ENCODE assay signal across 8 cellular contexts in genomic region chr17:82273327-82274133, GRCh38. TPM values are rescaled to one million over a fixed set of nuclear protein-coding genes. Genes with fewer than 3 reads are reported as not detected.
A peak's percentile ranks its signal among the peaks of the same experiment; 100 is the strongest.
DNase-seq lines count a peak whose midpoint lies in the region; ATAC-seq, FAIRE-seq and TF ChIP-seq lines count a peak whose summit lies in the region.

Gene CSNK1D (minus strand): TSS chr17:82273700. CDS start chr17:82273381, 319 bp downstream.

- H3K4me1 ChIP-seq in OCI-LY3 (ENCODE audit: low read length) (peaks cover 12% of the 10 kb centered on the region), endothelial cell of umbilical vein (ENCODE audit: control insufficient read depth, extremely low read depth, insufficient read depth, low read length) (peaks cover 14% of the 10 kb centered on the region)

- TF ChIP-seq CTCF in OCI-LY3 (IDR thresholded peaks at IDR 0.05; ENCODE audit: low read depth, low read length) (no peak), endothelial cell of umbilical vein (IDR thresholded peaks at IDR 0.05; ENCODE audit: extremely low read depth in 1 of 2, insufficient read depth in 1 of 2, low read depth in 1 of 2, low read length in 2 of 2) (no peak)

- intact Hi-C loops in endothelial cell of umbilical vein (cut with micrococcal nuclease): loop anchor here (2.0 kb wide), 1 partner anchor 19 kb away; no protein-coding TSS in a partner anchor

- TF ChIP-seq POLR2A in endothelial cell of umbilical vein (IDR thresholded peaks at IDR 0.05; ENCODE audit: low read depth, low read length): peak; percentile 77

- DNase-seq in COLO829 (ENCODE audit: low spot score): peak; percentile 91
- peak; percentile 89 for DNase-seq in HuH-7.5 (ENCODE audit: low spot score)
- DNase-seq in activated CD8-positive, alpha-beta memory T cell treated with anti-CD3 and anti-CD28 coated beads, Interleukin-2, amount 50 U/mL, for 48 hours: peak; percentile 98
- DNase-seq in endothelial cell of umbilical vein (ENCODE audit: low read depth, low spot score): peak; percentile 92
- peak; percentile 85 for DNase-seq in midbrain (lab: John Stamatoyannopoulos, UW)
- DNase-seq in stimulated activated CD8-positive, alpha-beta memory T cell treated with anti-CD3 and anti-CD28 coated beads, Interleukin-15, amount 100 ng/mL, for 48 hours (ENCODE audit: low read depth in 2 of 2): peak; percentile 87 to 92

- dilution Hi-C loops in endothelial cell of umbilical vein (cut with MboI; ENCODE audit: extremely low pct_ligation_motif_present, low sequenced_read_pairs): no loop called here

- H3K27ac ChIP-seq in OCI-LY3 (ENCODE audit: low read length) (peak within 1 kb of the TSS; percentile 72), endothelial cell of umbilical vein (ENCODE audit: insufficient read depth, low read depth, low read length) (peak within 1 kb of the TSS; percentile 92)

- H3K36me3 ChIP-seq in OCI-LY3 (replicated peaks; ENCODE audit: low read depth, low read length) (peaks cover 28% of the 10 kb centered on the region), endothelial cell of umbilical vein (ENCODE audit: control insufficient read depth in 2 of 2, extremely low read depth in 1 of 2, insufficient read depth in 2 of 2, low read length in 2 of 2) (peaks cover 5 to 22% of the 10 kb centered on the region in 2 experiments)

- CTCF ChIA-PET in endothelial cell of umbilical vein (lab: Charles Lee): interaction anchor here (0.8 to 1.8 kb wide), 6 partner anchors 10 to 243 kb away, joined by 3 to 6 read pairs (median 4); no protein-coding TSS in a partner anchor

- no peaks in the 10 kb centered on the region for H3K9me1 ChIP-seq in endothelial cell of umbilical vein (replicated peaks; ENCODE audit: control insufficient read depth, extremely low read depth, insufficient read depth, low read length)

- H4K20me1 ChIP-seq in OCI-LY3 (ENCODE audit: insufficient read depth, low read length): peaks cover 41% of the 10 kb centered on the region
- no peaks in the 10 kb centered on the region for H4K20me1 ChIP-seq in endothelial cell of umbilical vein (replicated peaks; ENCODE audit: control insufficient read depth, extremely low read depth, insufficient read depth, low read length)

- H3K27me3 ChIP-seq in OCI-LY3 (ENCODE audit: low read depth, low read length): peaks cover 13% of the 10 kb centered on the region; the same call in 1 of the 2 replicates
- H3K27me3 ChIP-seq in endothelial cell of umbilical vein (ENCODE audit: control insufficient read depth in 2 of 2, insufficient read depth in 2 of 2, low read length in 2 of 2): no peaks in the 10 kb centered on the region

- peak within 1 kb of the TSS; percentile 98 for H3K4me3 ChIP-seq in OCI-LY3 (ENCODE audit: low read length)
- H3K4me3 ChIP-seq in endothelial cell of umbilical vein (replicated peaks in 1 of 3; ENCODE audit: insufficient read depth in 1 of 3, low read depth in 1 of 3, low read length in 3 of 3): peak within 1 kb of the TSS; percentile 63 to 91 (median 65)

- H3K79me2 ChIP-seq in OCI-LY3 (ENCODE audit: low read length) (peaks cover 48% of the 10 kb centered on the region), endothelial cell of umbilical vein (ENCODE audit: control insufficient read depth, insufficient read depth, low read length) (peaks cover 47% of the 10 kb centered on the region)

- H3K9me3 ChIP-seq in OCI-LY3 (ENCODE audit: insufficient read depth, low read length): no peaks in the 10 kb centered on the region
- no peaks in the 10 kb centered on the region for H3K9me3 ChIP-seq in endothelial cell of umbilical vein (replicated peaks; ENCODE audit: control insufficient read depth, insufficient read depth, low read length)

- POLR2A ChIA-PET in endothelial cell of umbilical vein (lab: Charles Lee): interaction anchor here (1.6 kb wide), 1 partner anchor 24 kb away, joined by 3 read pairs; no protein-coding TSS in a partner anchor

- peak within 1 kb of the TSS; percentile 100 for H3K4me2 ChIP-seq in OCI-LY3 (ENCODE audit: low read length)
- H3K4me2 ChIP-seq in endothelial cell of umbilical vein (ENCODE audit: insufficient read depth, low read length): peak within 1 kb of the TSS; percentile 57

- peak; percentile 83 for ATAC-seq in GM21390 (IDR thresholded peaks at IDR 0.05; ENCODE audit: unreplicated experiment)

- peak; percentile 85 for FAIRE-seq in endothelial cell of umbilical vein (lab: Jason Lieb, UNC)

- H2AFZ ChIP-seq in OCI-LY3 (ENCODE audit: low read depth, low read length) (peak within 1 kb of the TSS; percentile 79), endothelial cell of umbilical vein (ENCODE audit: low read depth, low read length) (peak within 1 kb of the TSS; percentile 85)

- H3K9ac ChIP-seq in OCI-LY3 (ENCODE audit: low read length) (peak within 1 kb of the TSS; percentile 94), endothelial cell of umbilical vein (replicated peaks; ENCODE audit: extremely low read depth, insufficient read depth, low read length) (peak within 1 kb of the TSS; percentile 82)

- no TSS peak for BruUV-seq in endothelial cell of umbilical vein (replicated peaks; lab: Mats Ljungman, UMichigan)

TF ChIP-seq in endothelial cell of umbilical vein, 7 proteins besides CTCF, POLR2A, EP300 and RAD21:
- peak; percentile 74 for TF ChIP-seq POLR2AphosphoS5 (IDR thresholded peaks at IDR 0.05; ENCODE audit: insufficient read depth, low read depth, low read length)
- TF ChIP-seq, protein P1, sequence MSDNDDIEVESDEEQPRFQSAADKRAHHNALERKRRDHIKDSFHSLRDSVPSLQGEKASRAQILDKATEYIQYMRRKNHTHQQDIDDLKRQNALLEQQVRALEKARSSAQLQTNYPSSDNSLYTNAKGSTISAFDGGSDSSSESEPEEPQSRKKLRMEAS (IDR thresholded peaks at IDR 0.05; ENCODE audit: insufficient read depth, insufficient read length): no peak

RNA-seq across cellular contexts. Expression of gene CSNK1D, which starts in this region (rescaled TPM):
- 143 and 155 TPM in 2 replicates for total RNA-seq in endothelial cell of umbilical vein
- 123 and 127 TPM in 2 replicates for polyA plus RNA-seq in endothelial cell of umbilical vein
- polyA plus RNA-seq in endothelial cell of umbilical vein (2011; cell fraction: cytosol; rRNA removed): 137 and 147 TPM in 2 replicates
- polyA plus RNA-seq in endothelial cell of umbilical vein (2011; cell fraction: nucleus; rRNA removed): 510 and 541 TPM in 2 replicates
- 147 and 161 TPM in 2 replicates for polyA plus RNA-seq in endothelial cell of umbilical vein (2012)
- polyA minus RNA-seq in endothelial cell of umbilical vein: 108 and 121 TPM in 2 replicates
- 34.4 TPM for polyA minus RNA-seq in endothelial cell of umbilical vein (2011; cell fraction: cytosol; rRNA and poly(A)+ RNA removed)
- polyA minus RNA-seq in endothelial cell of umbilical vein (2011; cell fraction: nucleus; rRNA and poly(A)+ RNA removed): 96.1 and 97.5 TPM in 2 replicates

Comparison
In these comparisons a context has a peak if more than half of its experiments do, and no peak if none do; other contexts are left out.
1. Peak in every context shown above with its lines: DNase-seq, ATAC-seq, H3K4me3 ChIP-seq and H3K27ac ChIP-seq.